In the genomic region with DNA sequence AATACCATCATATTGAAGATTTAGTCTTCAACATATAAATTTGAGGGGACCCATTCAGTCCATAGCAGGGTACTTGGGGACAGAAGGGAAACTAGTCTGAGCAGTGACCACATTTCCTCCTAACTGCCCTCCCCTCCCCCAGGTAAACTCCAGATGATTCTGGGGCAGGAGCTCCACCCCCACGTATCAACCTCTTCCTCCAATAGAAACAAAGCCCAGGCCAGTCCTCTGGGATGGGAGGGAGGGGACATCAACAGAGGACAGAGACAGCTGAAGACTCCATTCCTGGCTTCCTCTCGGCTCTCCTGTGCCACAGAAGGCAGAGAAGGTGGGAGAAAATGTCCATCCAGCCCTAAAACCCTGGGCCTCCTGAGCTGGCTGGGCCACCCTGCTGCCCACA, we compare ENCODE assay signal across 24 cellular contexts.
"Had no signal": no experiment of that assay in that cellular context is flagged by ENCODE, and none has a peak within 500 bp of the region (broad histone marks: within the 10 kb centered on the region; RNA-seq: fewer than 3 reads in every experiment).

No MANE protein-coding gene starts in this region.

- H3K27ac ChIP-seq: adrenal gland, ascending aorta, brain microvascular endothelial cell, foreskin keratinocyte, transverse colon had no signal

- FAIRE-seq: urothelium cell line had no signal

- H3K4me1 ChIP-seq: ascending aorta, transverse colon had no signal

- H3K27me3 ChIP-seq: adrenal gland, ascending aorta, brain microvascular endothelial cell, foreskin keratinocyte, transverse colon had no signal

- H3K9me3 ChIP-seq: adrenal gland, ascending aorta, mucosa of descending colon, transverse colon had no signal

- ATAC-seq: activated CD4-positive, alpha-beta T cell treated with anti-CD3 and anti-CD28 coated beads for 36 hours; activated T-cell treated with anti-CD3 and anti-CD28 coated beads, Interleukin-2, amount 50 U/mL, for 4 hours; foreskin keratinocyte; mucosa of descending colon; sciatic nerve; stimulated activated naive B cell treated with anti-CD40 and anti-IgM and Interleukin-4, amounts not matched to agents 10 μg/mL and 1 μg/mL and 100 μg/mL, for 72 hours had no signal

- H3K4me2 ChIP-seq: smooth muscle cell had no signal

- H3K36me3 ChIP-seq: adrenal gland, ascending aorta, brain microvascular endothelial cell, transverse colon had no signal

- H3K4me3 ChIP-seq: adrenal gland, ascending aorta, mucosa of descending colon, smooth muscle cell, transverse colon had no signal

- DNase-seq: activated B cell treated with CpG ODN at 0.5 μM for 24 hours; activated CD4-positive, alpha-beta T cell treated with anti-CD3 and anti-CD28 coated beads for 36 hours; activated CD4-positive, alpha-beta T cell treated with anti-CD3 and anti-CD28 coated beads, Interleukin-2, amount 50 U/mL, for 48 hours; activated CD8-positive, alpha-beta memory T cell treated with anti-CD3 and anti-CD28 coated beads, Interleukin-2, amount 50 U/mL, for 48 hours; activated naive CD4-positive, alpha-beta T cell; activated T-cell treated with anti-CD3 and anti-CD28 coated beads, Interleukin-2, amount 50 U/mL, for 4 hours; brain microvascular endothelial cell; caudate nucleus; effector CD8-positive, alpha-beta T cell; foreskin keratinocyte; kidney glomerular epithelial cell; mucosa of descending colon; nephron progenitor cell; nucleus accumbens; stimulated activated CD4-positive, alpha-beta T cell treated with anti-CD3 and anti-CD28 coated beads, Interleukin-15, amount 100 ng/mL, for 24 hours; stimulated activated CD8-positive, alpha-beta memory T cell treated with anti-CD3 and anti-CD28 coated beads, Interleukin-4, amount 100 ng/mL, for 48 hours; stimulated activated naive B cell treated with anti-CD40 and anti-IgM and Interleukin-4, amounts not matched to agents 10 μg/mL and 1 μg/mL and 100 μg/mL, for 72 hours; T1000; transverse colon had no signal
